In the genomic region with DNA sequence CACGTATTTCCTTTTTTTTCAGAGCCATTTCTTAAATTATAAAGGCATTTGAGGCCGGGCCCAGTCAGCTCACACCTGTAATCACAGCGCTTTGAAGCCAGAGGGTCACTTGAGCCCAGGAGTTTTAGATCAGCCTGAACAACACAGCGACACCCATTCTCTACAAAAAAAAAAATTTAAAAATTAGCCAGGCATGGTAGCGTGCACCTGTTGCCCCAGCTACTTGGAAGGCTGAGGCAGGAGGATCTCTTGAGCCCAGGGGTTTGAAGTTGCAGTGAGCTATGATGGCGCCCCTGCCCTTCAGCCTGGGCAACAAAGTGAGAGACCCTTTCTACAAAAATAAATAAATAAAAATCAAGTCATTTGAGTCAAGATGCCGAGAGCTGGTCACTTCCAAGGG, we compare ENCODE assay signal across 21 cellular contexts. TPM values are rescaled to one million over a fixed set of nuclear protein-coding genes. Genes with fewer than 3 reads are reported as not detected.
DNase-seq lines count a peak whose midpoint lies in the region; ATAC-seq, FAIRE-seq and TF ChIP-seq lines count a peak whose summit lies in the region.
"Had no signal": no experiment of that assay in that cellular context is flagged by ENCODE, and none has a peak within 500 bp of the region (broad histone marks: within the 10 kb centered on the region; RNA-seq: fewer than 3 reads in every experiment).

No MANE protein-coding gene starts in this region.

- H3K27ac ChIP-seq in HEK293 (ENCODE audit: extremely low read depth, low read depth, low read length) (no peak overlapping the region), WERI-Rb-1 (peak overlapping the region; percentile 70), kidney (ENCODE audit: low read depth in 2 of 2, low read length in 2 of 2) (no peak overlapping the region), parathyroid adenoma (peak overlapping the region; percentile 80)
- H3K27ac ChIP-seq: BLaER1, Peyer's patch, SJCRH30 had no signal

- H3K27me3 ChIP-seq in WERI-Rb-1 (ENCODE audit: insufficient read depth, low read depth, severe bottlenecking) (no peaks in the 10 kb centered on the region), parathyroid adenoma (ENCODE audit: control insufficient read depth, insufficient read depth, low read length) (no peaks in the 10 kb centered on the region)

- peak overlapping the region; percentile 51 for H3K4me2 ChIP-seq in parathyroid adenoma (ENCODE audit: low read length)
- H3K4me2 ChIP-seq: BLaER1 had no signal

- H3K4me3 ChIP-seq in HEK293 (ENCODE audit: low read depth, low read length) (no peak overlapping the region), WERI-Rb-1 (ENCODE audit: low read depth, low read length) (no peak overlapping the region), kidney (ENCODE audit: low read length in 2 of 2) (no peak overlapping the region), parathyroid adenoma (ENCODE audit: low read depth, low read length) (no peak overlapping the region)
- H3K4me3 ChIP-seq: BLaER1, Peyer's patch, SJCRH30 had no signal

- no peak for TF ChIP-seq CTCF in HEK293 (tag by site-specific recombination; IDR thresholded peaks at IDR 0.05)
- no peak for TF ChIP-seq CTCF in WERI-Rb-1 (IDR thresholded peaks at IDR 0.05; ENCODE audit: low read depth, low read length)
- no peak for TF ChIP-seq CTCF in kidney (IDR thresholded peaks at IDR 0.05; ENCODE audit: borderline replicate concordance, extremely low read depth, insufficient read depth)
- TF ChIP-seq CTCF in parathyroid adenoma (IDR thresholded peaks at IDR 0.05) = no peak

- H3K9me3 ChIP-seq in HEK293 (ENCODE audit: control insufficient read depth, insufficient read depth, low read depth, low read length) (no peaks in the 10 kb centered on the region), WERI-Rb-1 (ENCODE audit: severe bottlenecking) (no peaks in the 10 kb centered on the region), kidney (ENCODE audit: control insufficient read depth in 1 of 2, low read length in 2 of 2) (no peaks in the 10 kb centered on the region), parathyroid adenoma (ENCODE audit: control insufficient read depth, low read length) (no peaks in the 10 kb centered on the region)
- H3K9me3 ChIP-seq: BLaER1, Peyer's patch, SJCRH30 had no signal

- no peak for FAIRE-seq in kidney (lab: Jason Lieb, UNC)
- FAIRE-seq: G401.6, GM12892, H54 had no signal

- no peak overlapping the region for H3K9ac ChIP-seq in kidney (ENCODE audit: low read length in 2 of 2)
- no peak overlapping the region for H3K9ac ChIP-seq in parathyroid adenoma
- H3K9ac ChIP-seq: BLaER1 had no signal

- ATAC-seq in GM21576 (IDR thresholded peaks at IDR 0.05; ENCODE audit: unreplicated experiment) = no peak

- CTCF ChIA-PET in HEK293 (lab: Yijun Ruan, JAX) = interaction anchor here (0.6 to 1.6 kb wide), 3 partner anchors 25 to 444 kb away, joined by 3 to 6 read pairs (median 5); no protein-coding TSS in a partner anchor

- DNase-seq in WERI-Rb-1 (no peak), kidney (peak; percentile 23), NCI-H226 (no peak), Ammon's horn (ENCODE audit: low spot score) (no peak), EL (no peak)
- DNase-seq: CD4-positive, alpha-beta T cell; Kasumi-1; NCI-H2081 treated with DMSO at 0.1 percent for 48 hours; NCI-H510A treated with DMSO at 0.1 percent for 48 hours; NCI-H748 treated with DMSO at 0.1 percent for 48 hours; SJCRH30 had no signal

- H2AFZ ChIP-seq in parathyroid adenoma = peak overlapping the region; percentile 79

- POLR2A ChIA-PET in HEK293 (lab: Yijun Ruan, JAX) = interaction anchor here (0.6 to 1.4 kb wide), 2 partner anchors 10 to 12 kb away, joined by 4 to 7 read pairs; a partner anchor contains a TSS

- H3K36me3 ChIP-seq in HEK293 (ENCODE audit: control insufficient read depth in 2 of 2, insufficient read depth in 1 of 2, low read length in 2 of 2) = no peaks in the 10 kb centered on the region
- no peaks in the 10 kb centered on the region for H3K36me3 ChIP-seq in WERI-Rb-1
- no peaks in the 10 kb centered on the region for H3K36me3 ChIP-seq in kidney (ENCODE audit: control insufficient read depth in 1 of 2, insufficient read depth in 2 of 2, low read length in 2 of 2)
- H3K36me3 ChIP-seq in parathyroid adenoma (ENCODE audit: control insufficient read depth, insufficient read depth, low read length) = no peaks in the 10 kb centered on the region
- H3K36me3 ChIP-seq: BLaER1, Peyer's patch, SJCRH30 had no signal

- H3K79me2 ChIP-seq in parathyroid adenoma = no peaks in the 10 kb centered on the region

- intact Hi-C loops in kidney (cut with DNase I) = no loop called here

- H3K4me1 ChIP-seq in HEK293 (ENCODE audit: control insufficient read depth, insufficient read depth, low read length) (peaks cover 3% of the 10 kb centered on the region; the same call in 1 of the 2 replicates), kidney (ENCODE audit: control insufficient read depth in 1 of 2, insufficient read depth in 1 of 2, low read depth in 1 of 2, low read length in 2 of 2) (peaks cover 0 to 3% of the 10 kb centered on the region in 2 donors), parathyroid adenoma (peaks cover 8% of the 10 kb centered on the region)

TF ChIP-seq in HEK293, 187 proteins besides CTCF, POLR2A, EP300 and RAD21:
- peak; percentile 82 for TF ChIP-seq SCRT2 (tag by site-specific recombination; IDR thresholded peaks at IDR 0.05)
- TF ChIP-seq, protein P1, sequence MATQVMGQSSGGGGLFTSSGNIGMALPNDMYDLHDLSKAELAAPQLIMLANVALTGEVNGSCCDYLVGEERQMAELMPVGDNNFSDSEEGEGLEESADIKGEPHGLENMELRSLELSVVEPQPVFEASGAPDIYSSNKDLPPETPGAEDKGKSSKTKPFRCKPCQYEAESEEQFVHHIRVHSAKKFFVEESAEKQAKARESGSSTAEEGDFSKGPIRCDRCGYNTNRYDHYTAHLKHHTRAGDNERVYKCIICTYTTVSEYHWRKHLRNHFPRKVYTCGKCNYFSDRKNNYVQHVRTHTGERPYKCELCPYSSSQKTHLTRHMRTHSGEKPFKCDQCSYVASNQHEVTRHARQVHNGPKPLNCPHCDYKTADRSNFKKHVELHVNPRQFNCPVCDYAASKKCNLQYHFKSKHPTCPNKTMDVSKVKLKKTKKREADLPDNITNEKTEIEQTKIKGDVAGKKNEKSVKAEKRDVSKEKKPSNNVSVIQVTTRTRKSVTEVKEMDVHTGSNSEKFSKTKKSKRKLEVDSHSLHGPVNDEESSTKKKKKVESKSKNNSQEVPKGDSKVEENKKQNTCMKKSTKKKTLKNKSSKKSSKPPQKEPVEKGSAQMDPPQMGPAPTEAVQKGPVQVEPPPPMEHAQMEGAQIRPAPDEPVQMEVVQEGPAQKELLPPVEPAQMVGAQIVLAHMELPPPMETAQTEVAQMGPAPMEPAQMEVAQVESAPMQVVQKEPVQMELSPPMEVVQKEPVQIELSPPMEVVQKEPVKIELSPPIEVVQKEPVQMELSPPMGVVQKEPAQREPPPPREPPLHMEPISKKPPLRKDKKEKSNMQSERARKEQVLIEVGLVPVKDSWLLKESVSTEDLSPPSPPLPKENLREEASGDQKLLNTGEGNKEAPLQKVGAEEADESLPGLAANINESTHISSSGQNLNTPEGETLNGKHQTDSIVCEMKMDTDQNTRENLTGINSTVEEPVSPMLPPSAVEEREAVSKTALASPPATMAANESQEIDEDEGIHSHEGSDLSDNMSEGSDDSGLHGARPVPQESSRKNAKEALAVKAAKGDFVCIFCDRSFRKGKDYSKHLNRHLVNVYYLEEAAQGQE (tag by site-specific recombination; IDR thresholded peaks at IDR 0.05) = no peak
- TF ChIP-seq SCRT1 (tag by site-specific recombination; IDR thresholded peaks at IDR 0.05; ENCODE audit: borderline replicate concordance) = peak; percentile 81; the same call in 1 of the 2 replicates
- no peak for TF ChIP-seq GLIS1 (tag by site-specific recombination; IDR thresholded peaks at IDR 0.05)

RNA-seq across cellular contexts. Expression of a gene that starts 3.0 kb away (rescaled TPM):
- 5.0 TPM for total RNA-seq in kidney
- 12.9 TPM for polyA plus RNA-seq in kidney (ENCODE audit: insufficient read depth, low read depth, low replicate concordance)
- total RNA-seq: A673, MCF 10A, SJCRH30 had no signal

RNA-seq across cellular contexts. Expression of a gene that starts 11.6 kb away (rescaled TPM):
- total RNA-seq in kidney = 47.7 TPM
- polyA plus RNA-seq in kidney (ENCODE audit: insufficient read depth, low read depth, low replicate concordance) = 7.0 TPM

Comparison
In these comparisons a context has a peak if more than half of its experiments do, and no peak if none do; other contexts are left out.
1. H3K27ac ChIP-seq: peak in WERI-Rb-1 (single experiment) and parathyroid adenoma (single experiment); none in HEK293 (single experiment) and kidney (0 of 2).